Comparison of ENCODE assay signal across 21 cellular contexts in the genomic region with DNA sequence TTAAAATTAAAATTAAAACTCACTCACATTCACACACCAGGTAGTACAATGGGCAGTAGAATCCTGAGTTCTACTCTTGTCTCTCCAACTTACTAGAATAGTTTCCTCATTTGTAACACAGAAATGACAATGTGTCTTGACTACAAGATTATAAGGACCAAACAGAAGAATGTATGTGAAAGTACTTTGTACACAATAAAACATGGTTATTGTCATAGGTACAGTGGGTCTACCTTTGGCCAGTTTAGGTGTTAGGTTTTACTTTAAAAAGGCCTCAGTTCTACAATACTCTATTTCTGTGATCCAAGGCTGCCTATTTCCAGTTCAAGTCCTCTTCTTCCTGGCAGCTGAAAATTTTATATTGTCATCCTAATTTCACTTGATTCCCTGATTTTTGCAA. TPM values are rescaled to one million over a fixed set of nuclear protein-coding genes. Genes with fewer than 3 reads are reported as not detected.
DNase-seq lines count a peak whose midpoint lies in the region; ATAC-seq, FAIRE-seq and TF ChIP-seq lines count a peak whose summit lies in the region.
"Had no signal": no experiment of that assay in that cellular context is flagged by ENCODE, and none has a peak within 500 bp of the region (broad histone marks: within the 10 kb centered on the region; RNA-seq: fewer than 3 reads in every experiment).

No MANE protein-coding gene starts in this region.

- peaks cover 55% of the 10 kb centered on the region for H3K4me1 Mint-ChIP-seq in activated naive CD4-positive, alpha-beta T cell treated with anti-CD3 and anti-CD28 coated beads, Interleukin-2, amount 10 ng/mL, durations not matched to agents 7 days and 5 days
- peaks cover 56% of the 10 kb centered on the region for H3K4me1 Mint-ChIP-seq in stimulated activated naive CD8-positive, alpha-beta T cell treated with anti-CD3 and anti-CD28 coated beads, Interleukin-15, amount 100 ng/mL, for 72 hours

- no peaks in the 10 kb centered on the region for H3K79me1 ChIP-seq in trophoblast cell (ENCODE audit: low read length)

- H4K8ac ChIP-seq in trophoblast cell (ENCODE audit: low read depth, low read length) = no peak overlapping the region

- peak overlapping the region; percentile 46 for H3K4ac ChIP-seq in trophoblast cell (ENCODE audit: low read depth, low read length)

- peak overlapping the region; percentile 85 for H3K27ac Mint-ChIP-seq in activated naive CD4-positive, alpha-beta T cell treated with anti-CD3 and anti-CD28 coated beads, Interleukin-2, amount 10 ng/mL, durations not matched to agents 7 days and 5 days
- H3K27ac Mint-ChIP-seq in activated naive CD4-positive, alpha-beta T cell treated with anti-CD3 and anti-CD28 coated beads, Interleukin-2, amount 50 U/mL, for 72 hours = no peak overlapping the region
- peak overlapping the region in 1 of 2 donors; percentile 16 for H3K27ac Mint-ChIP-seq in stimulated activated naive CD8-positive, alpha-beta T cell treated with anti-CD3 and anti-CD28 coated beads, Interleukin-15, amount 100 ng/mL, for 72 hours

- TF ChIP-seq POLR2A in esophagus muscularis mucosa (IDR thresholded peaks at IDR 0.05; ENCODE audit: low read depth) = no peak

- no peak overlapping the region for H3K9ac ChIP-seq in colonic mucosa (ENCODE audit: low read depth in 2 of 2, low read length in 2 of 2)
- H3K9ac ChIP-seq in trophoblast cell (ENCODE audit: low read length) = no peak overlapping the region
- H3K9ac ChIP-seq: BLaER1 had no signal

- H3K4me3 ChIP-seq in Panc1 (ENCODE audit: low read depth in 2 of 2, low read length in 2 of 2) = no peak overlapping the region
- H3K4me3 ChIP-seq in colonic mucosa = no peak overlapping the region
- no peak overlapping the region for H3K4me3 ChIP-seq in trophoblast cell (ENCODE audit: low read depth, low read length)
- no peak overlapping the region for H3K4me3 ChIP-seq in esophagus muscularis mucosa
- H3K4me3 ChIP-seq: BLaER1, SJSA1, testis had no signal

- no peak overlapping the region for H2AFZ ChIP-seq in trophoblast cell (ENCODE audit: insufficient read depth, low read length, poor library complexity)

- no peak overlapping the region for H4K12ac ChIP-seq in trophoblast cell (ENCODE audit: low read depth, low read length)

- H3K14ac ChIP-seq in trophoblast cell (ENCODE audit: low read length) = no peak overlapping the region

- DNase-seq in activated naive CD4-positive, alpha-beta T cell treated with anti-CD3 and anti-CD28 coated beads, Interleukin-2, amount 10 ng/mL, durations not matched to agents 7 days and 5 days = no peak
- DNase-seq in activated naive CD4-positive, alpha-beta T cell treated with anti-CD3 and anti-CD28 coated beads, Interleukin-2, amount 50 U/mL, for 72 hours (ENCODE audit: low spot score in 2 of 2) = no peak
- DNase-seq in Panc1 (ENCODE audit: low read depth, low spot score) (no peak), colonic mucosa (no peak), trophoblast cell (no peak), esophagus muscularis mucosa (ENCODE audit: extremely low spot score) (no peak), D721Med (ENCODE audit: insufficient read length, low spot score) (no peak)
- no peak for DNase-seq in stimulated activated naive CD8-positive, alpha-beta T cell treated with anti-CD3 and anti-CD28 coated beads, Interleukin-15, amount 100 ng/mL, for 72 hours
- DNase-seq: cerebellar nuclear complex, foreskin melanocyte, naive B cell, NCI-H1694 treated with DMSO at 0.1 percent for 48 hours, NCI-H526 treated with DMSO at 0.1 percent for 48 hours, small intestine, testis had no signal

- CTCF ChIA-PET in activated naive CD4-positive, alpha-beta T cell treated with anti-CD3 and anti-CD28 coated beads, Interleukin-2, amount 10 ng/mL, durations not matched to agents 7 days and 5 days (lab: Charles Lee) = interaction anchor here (1.1 to 3.4 kb wide), 3 partner anchors 19 to 66 kb away, joined by 4 to 23 read pairs (median 19); no protein-coding TSS in a partner anchor
- CTCF ChIA-PET in Panc1 (lab: Charles Lee) = interaction anchor here (0.6 kb wide), 1 partner anchor 21 kb away, joined by 8 read pairs; no protein-coding TSS in a partner anchor

- H3K9me3 ChIP-seq in Panc1 (ENCODE audit: control insufficient read depth, insufficient read depth, low read depth, low read length) = no peaks in the 10 kb centered on the region
- H3K9me3 ChIP-seq in colonic mucosa = no peaks in the 10 kb centered on the region
- no peaks in the 10 kb centered on the region for H3K9me3 ChIP-seq in trophoblast cell (ENCODE audit: insufficient read depth, low read depth, low read length)
- no peaks in the 10 kb centered on the region for H3K9me3 ChIP-seq in esophagus muscularis mucosa
- H3K9me3 ChIP-seq: SJSA1, testis had no signal

- H3K4me2 ChIP-seq in trophoblast cell (ENCODE audit: low read length) = no peak overlapping the region

- POLR2A ChIA-PET in Panc1 (lab: Charles Lee) = no interaction called here

- H2BK5ac ChIP-seq in trophoblast cell (ENCODE audit: low read depth, low read length, poor library complexity) = no peak overlapping the region

- H2BK12ac ChIP-seq in trophoblast cell (ENCODE audit: low read length) = no peak overlapping the region

- peaks cover 6% of the 10 kb centered on the region for H3K36me3 Mint-ChIP-seq in activated naive CD4-positive, alpha-beta T cell treated with anti-CD3 and anti-CD28 coated beads, Interleukin-2, amount 10 ng/mL, durations not matched to agents 7 days and 5 days
- H3K36me3 Mint-ChIP-seq in activated naive CD4-positive, alpha-beta T cell treated with anti-CD3 and anti-CD28 coated beads, Interleukin-2, amount 50 U/mL, for 72 hours = no peaks in the 10 kb centered on the region
- H3K36me3 Mint-ChIP-seq: naive B cell had no signal

- TF ChIP-seq CTCF in Panc1 (IDR thresholded peaks at IDR 0.05) (no peak), colonic mucosa (IDR thresholded peaks at IDR 0.05) (no peak), esophagus muscularis mucosa (IDR thresholded peaks at IDR 0.05) (no peak), D721Med (IDR thresholded peaks at IDR 0.05; ENCODE audit: insufficient read depth, missing control alignments) (no peak)

- no peak for FAIRE-seq in D721Med (lab: Jason Lieb, UNC)
- FAIRE-seq: GM19239, HepG2, small intestine had no signal

- H3K27me3 ChIP-seq in Panc1 (ENCODE audit: control insufficient read depth, insufficient read depth, low read length) (no peaks in the 10 kb centered on the region), colonic mucosa (no peaks in the 10 kb centered on the region), trophoblast cell (ENCODE audit: insufficient read depth, low read length) (no peaks in the 10 kb centered on the region), esophagus muscularis mucosa (no peaks in the 10 kb centered on the region)
- H3K27me3 ChIP-seq: BLaER1, SJSA1, testis had no signal

- H3K36me3 ChIP-seq in Panc1 (ENCODE audit: control insufficient read depth, insufficient read depth, low read length) (no peaks in the 10 kb centered on the region), colonic mucosa (no peaks in the 10 kb centered on the region), trophoblast cell (ENCODE audit: control insufficient read depth in 1 of 2, insufficient read depth in 2 of 2, low read length in 2 of 2) (peaks cover 0 to 3% of the 10 kb centered on the region in 2 experiments), esophagus muscularis mucosa (no peaks in the 10 kb centered on the region)

- no peak for TF ChIP-seq EP300 in esophagus muscularis mucosa (IDR thresholded peaks at IDR 0.05)

- no peaks in the 10 kb centered on the region for H3K27me3 Mint-ChIP-seq in activated naive CD4-positive, alpha-beta T cell treated with anti-CD3 and anti-CD28 coated beads, Interleukin-2, amount 10 ng/mL, durations not matched to agents 7 days and 5 days
- H3K27me3 Mint-ChIP-seq in stimulated activated naive CD8-positive, alpha-beta T cell treated with anti-CD3 and anti-CD28 coated beads, Interleukin-15, amount 100 ng/mL, for 72 hours = no peaks in the 10 kb centered on the region
- H3K27me3 Mint-ChIP-seq: naive B cell had no signal

- no peak overlapping the region for H3K4me3 Mint-ChIP-seq in activated naive CD4-positive, alpha-beta T cell treated with anti-CD3 and anti-CD28 coated beads, Interleukin-2, amount 10 ng/mL, durations not matched to agents 7 days and 5 days
- no peak overlapping the region for H3K4me3 Mint-ChIP-seq in stimulated activated naive CD8-positive, alpha-beta T cell treated with anti-CD3 and anti-CD28 coated beads, Interleukin-15, amount 100 ng/mL, for 72 hours

- no peak overlapping the region for H2AK5ac ChIP-seq in trophoblast cell (ENCODE audit: low read length)

- H3K27ac ChIP-seq in Panc1 (ENCODE audit: low read length) (peak overlapping the region; percentile 76), colonic mucosa (peak overlapping the region; percentile 39), trophoblast cell (ENCODE audit: low read depth, low read length) (no peak overlapping the region), esophagus muscularis mucosa (replicated peaks in 1 of 4) (no peak overlapping the region)
- H3K27ac ChIP-seq: BLaER1, SJSA1, testis had no signal

- no peaks in the 10 kb centered on the region for H3K9me3 Mint-ChIP-seq in activated naive CD4-positive, alpha-beta T cell treated with anti-CD3 and anti-CD28 coated beads, Interleukin-2, amount 10 ng/mL, durations not matched to agents 7 days and 5 days
- H3K9me3 Mint-ChIP-seq in activated naive CD4-positive, alpha-beta T cell treated with anti-CD3 and anti-CD28 coated beads, Interleukin-2, amount 50 U/mL, for 72 hours = no peaks in the 10 kb centered on the region
- no peaks in the 10 kb centered on the region for H3K9me3 Mint-ChIP-seq in stimulated activated naive CD8-positive, alpha-beta T cell treated with anti-CD3 and anti-CD28 coated beads, Interleukin-15, amount 100 ng/mL, for 72 hours
- H3K9me3 Mint-ChIP-seq: naive B cell had no signal

- H3K4me1 ChIP-seq in Panc1 (ENCODE audit: control insufficient read depth, insufficient read depth, low read length) (peaks cover 33% of the 10 kb centered on the region), colonic mucosa (no peaks in the 10 kb centered on the region), trophoblast cell (ENCODE audit: control insufficient read depth in 1 of 2, insufficient read depth in 2 of 2, low read length in 2 of 2) (peaks cover 5 to 11% of the 10 kb centered on the region in 2 experiments), esophagus muscularis mucosa (peaks cover 33 to 96% (median 69%) of the 10 kb centered on the region in 4 donors)

- BruUV-seq in Panc1 (replicated peaks; lab: Mats Ljungman, UMichigan) = no TSS peak

- intact Hi-C loops in Panc1 (cut with micrococcal nuclease; ENCODE audit: unreplicated experiment) (no loop called here), colonic mucosa (cut with DNase I) (no loop called here), esophagus muscularis mucosa (cut with DNase I) (no loop called here)

- H3K18ac ChIP-seq in trophoblast cell (ENCODE audit: low read length) = no peak overlapping the region

- peaks cover 13% of the 10 kb centered on the region for H3K79me2 ChIP-seq in trophoblast cell (ENCODE audit: control insufficient read depth, insufficient read depth, low read length, poor library complexity)

- H3K23ac ChIP-seq in trophoblast cell (ENCODE audit: low read length) = no peak overlapping the region

- H4K91ac ChIP-seq in trophoblast cell (ENCODE audit: low read depth, low read length) = no peak overlapping the region

- ATAC-seq in activated naive CD4-positive, alpha-beta T cell treated with anti-CD3 and anti-CD28 coated beads, Interleukin-2, amount 50 U/mL, for 72 hours = no peak
- ATAC-seq in Panc1 = no peak
- ATAC-seq in stimulated activated naive CD8-positive, alpha-beta T cell treated with anti-CD3 and anti-CD28 coated beads, Interleukin-15, amount 100 ng/mL, for 72 hours = no peak
- ATAC-seq: esophagus mucosa, HCT116, HepG2 had no signal

- in situ Hi-C loops in Panc1 (cut with HindIII; ENCODE audit: low pct_unique_long_range_greater_than_20kb, low sequenced_read_pairs) = no loop called here

- no peak overlapping the region for H2BK120ac ChIP-seq in trophoblast cell (ENCODE audit: insufficient read depth, low read length, poor library complexity)

RNA-seq across cellular contexts. Expression of a gene that starts 50.2 kb away (rescaled TPM):
- 10 to 100 TPM; 18.5 to 21.4 TPM for total RNA-seq in activated naive CD4-positive, alpha-beta T cell treated with anti-CD3 and anti-CD28 coated beads, Interleukin-2, amount 50 U/mL, for 72 hours
- total RNA-seq in Panc1 (2021; ENCODE audit: unreplicated experiment) (40.2 TPM), colonic mucosa (10 to 100 TPM; 42.4 to 50.4 TPM), esophagus muscularis mucosa (10 to 100 TPM; 23.4 to 34.4 (median 27.3) TPM)
- 14.4 TPM for polyA plus RNA-seq in Panc1 (2012; ENCODE audit: insufficient read length)
- 38.6 TPM in 2 replicates for polyA plus RNA-seq in trophoblast cell (2013)

Comparison
In these comparisons a context has a peak if more than half of its experiments do, and no peak if none do; other contexts are left out.
1. H3K27ac ChIP-seq: peak in Panc1 (single experiment) and colonic mucosa (single experiment); none in trophoblast cell (single experiment) and esophagus muscularis mucosa (0 of 4).